Comparison of ENCODE assay signal across 22 cellular contexts in genomic region chr1:66704177-66704880, GRCh38. TPM values are rescaled to one million over a fixed set of nuclear protein-coding genes. Genes with fewer than 3 reads are reported as not detected.
DNase-seq lines count a peak whose midpoint lies in the region; ATAC-seq and TF ChIP-seq lines count a peak whose summit lies in the region.
"Had no signal": no experiment of that assay in that cellular context is flagged by ENCODE, and none has a peak within 500 bp of the region (broad histone marks: within the 10 kb centered on the region; RNA-seq: fewer than 3 reads in every experiment).

No MANE protein-coding gene starts in this region.

- no peak for ATAC-seq in GM19023 (IDR thresholded peaks at IDR 0.05; ENCODE audit: unreplicated experiment)
- ATAC-seq: CD8-positive, alpha-beta T cell had no signal

- intact Hi-C loops in tibial artery (cut with DNase I; ENCODE audit: low total_unique reads): no loop called here
- intact Hi-C loops in activated CD4-positive, alpha-beta memory T cell treated with anti-CD3 and anti-CD28 coated beads for 36 hours (cut with micrococcal nuclease): no loop called here

- H3K9me3 Mint-ChIP-seq in activated CD4-positive, alpha-beta memory T cell treated with anti-CD3 and anti-CD28 coated beads for 36 hours: no peaks in the 10 kb centered on the region
- H3K9me3 Mint-ChIP-seq: CD8-positive, alpha-beta T cell; IgD-negative memory B cell had no signal

- no peak overlapping the region for H3K27ac ChIP-seq in neural cell (ENCODE audit: low read length)
- H3K27ac ChIP-seq in tibial artery: peak overlapping the region; percentile 9 to 64
- H3K27ac ChIP-seq: BLaER1 treated with 17β-estradiol and CSF1 and Interleukin-3, amounts not matched to agents 10 nM and 100 nM; GM23248 had no signal

- H3K27ac Mint-ChIP-seq in activated CD4-positive, alpha-beta memory T cell treated with anti-CD3 and anti-CD28 coated beads for 36 hours: no peak overlapping the region
- H3K27ac Mint-ChIP-seq: CD8-positive, alpha-beta T cell; IgD-negative memory B cell had no signal

- peaks cover 5% of the 10 kb centered on the region for H3F3A ChIP-seq in neural cell (ENCODE audit: insufficient read depth, low read length, poor library complexity, severe bottlenecking)

- POLR2A ChIA-PET in activated CD4-positive, alpha-beta memory T cell treated with anti-CD3 and anti-CD28 coated beads for 36 hours (lab: Charles Lee): no interaction called here

- peak; percentile 86 for DNase-seq in NCI-H2227 treated with DMSO at 0.1 percent for 48 hours (lab: John Stamatoyannopoulos, UW)
- peak; percentile 72 for DNase-seq in fibroblast of gingiva (ENCODE audit: low read depth)
- DNase-seq in tibial artery: no peak
- DNase-seq in activated CD4-positive, alpha-beta memory T cell treated with anti-CD3 and anti-CD28 coated beads for 36 hours: no peak
- DNase-seq in kidney glomerular epithelial cell (lab: John Stamatoyannopoulos, UW): no peak
- DNase-seq: Calu3; CD8-positive, alpha-beta T cell; GM23248; Karpas-422; MG63; NCI-H1048; NCI-H1436; NCI-H446 treated with DMSO at 0.1 percent for 48 hours; NCI-H748 treated with DMSO at 0.1 percent for 48 hours; SHP77 had no signal

- H3K36me3 Mint-ChIP-seq in activated CD4-positive, alpha-beta memory T cell treated with anti-CD3 and anti-CD28 coated beads for 36 hours: no peaks in the 10 kb centered on the region
- H3K36me3 Mint-ChIP-seq: CD8-positive, alpha-beta T cell; IgD-negative memory B cell had no signal

- no peaks in the 10 kb centered on the region for H3K27me3 ChIP-seq in neural cell (ENCODE audit: insufficient read depth, low read depth, low read length)
- H3K27me3 ChIP-seq in tibial artery: no peaks in the 10 kb centered on the region
- H3K27me3 ChIP-seq: BLaER1 treated with 17β-estradiol and CSF1 and Interleukin-3, amounts not matched to agents 10 nM and 100 nM; MG63 had no signal

- H3K9ac ChIP-seq in neural cell (ENCODE audit: low read length): no peak overlapping the region
- H3K9ac ChIP-seq: BLaER1 treated with 17β-estradiol and CSF1 and Interleukin-3, amounts not matched to agents 10 nM and 100 nM; GM23248 had no signal

- CTCF ChIA-PET in activated CD4-positive, alpha-beta memory T cell treated with anti-CD3 and anti-CD28 coated beads for 36 hours (lab: Charles Lee): no interaction called here

- H3K9me3 ChIP-seq in neural cell (ENCODE audit: low read length) (no peaks in the 10 kb centered on the region), tibial artery (no peaks in the 10 kb centered on the region)
- H3K9me3 ChIP-seq: BLaER1 treated with 17β-estradiol and CSF1 and Interleukin-3, amounts not matched to agents 10 nM and 100 nM; HAP-1; MG63 had no signal

- no peaks in the 10 kb centered on the region for H3K36me3 ChIP-seq in neural cell (ENCODE audit: insufficient read depth, low read length)
- H3K36me3 ChIP-seq in tibial artery: no peaks in the 10 kb centered on the region
- H3K36me3 ChIP-seq: BLaER1 treated with 17β-estradiol and CSF1 and Interleukin-3, amounts not matched to agents 10 nM and 100 nM; HAP-1; MG63 had no signal

- no peaks in the 10 kb centered on the region for H3K79me2 ChIP-seq in neural cell (replicated peaks; ENCODE audit: insufficient read depth, low read length)

- no peak for TF ChIP-seq CTCF in neural cell (IDR thresholded peaks at IDR 0.05; ENCODE audit: poor library complexity, severe bottlenecking)
- TF ChIP-seq CTCF in tibial artery (IDR thresholded peaks at IDR 0.05): no peak

- no peaks in the 10 kb centered on the region for H4K20me1 ChIP-seq in neural cell (ENCODE audit: insufficient read depth)
- H4K20me1 ChIP-seq: BLaER1 treated with 17β-estradiol and CSF1 and Interleukin-3, amounts not matched to agents 10 nM and 100 nM had no signal

- H3K4me1 ChIP-seq in tibial artery: peaks cover 0 to 17% (median 7%) of the 10 kb centered on the region in 4 donors
- H3K4me1 ChIP-seq: HAP-1 had no signal

- H3K9me2 ChIP-seq in neural cell (ENCODE audit: insufficient read depth, low read length): no peaks in the 10 kb centered on the region

- no peak for TF ChIP-seq RAD21 in neural cell (conservative IDR thresholded peaks at IDR 0.05)

- H3K4me3 ChIP-seq in neural cell (ENCODE audit: low read length) (peak overlapping the region; percentile 9), tibial artery (no peak overlapping the region)
- H3K4me3 ChIP-seq: BLaER1 treated with 17β-estradiol and CSF1 and Interleukin-3, amounts not matched to agents 10 nM and 100 nM; GM23248; HAP-1; MG63 had no signal

- no peak overlapping the region for H3K4me3 Mint-ChIP-seq in activated CD4-positive, alpha-beta memory T cell treated with anti-CD3 and anti-CD28 coated beads for 36 hours
- H3K4me3 Mint-ChIP-seq: CD8-positive, alpha-beta T cell had no signal

- TF ChIP-seq EP300 in neural cell (conservative IDR thresholded peaks at IDR 0.05; ENCODE audit: poor library complexity, severe bottlenecking): peak; percentile 85

- H3K4me1 Mint-ChIP-seq in activated CD4-positive, alpha-beta memory T cell treated with anti-CD3 and anti-CD28 coated beads for 36 hours (ENCODE audit: low read depth): no peaks in the 10 kb centered on the region
- H3K4me1 Mint-ChIP-seq: IgD-negative memory B cell had no signal

- H2AFZ ChIP-seq in neural cell (ENCODE audit: low read depth, low read length): no peak overlapping the region
- H2AFZ ChIP-seq: GM23248 had no signal

- peak overlapping the region; percentile 37 for H3K4me2 ChIP-seq in neural cell (ENCODE audit: low read length)
- H3K4me2 ChIP-seq: BLaER1 treated with 17β-estradiol and CSF1 and Interleukin-3, amounts not matched to agents 10 nM and 100 nM had no signal

- peaks cover 8% of the 10 kb centered on the region for H3K27me3 Mint-ChIP-seq in activated CD4-positive, alpha-beta memory T cell treated with anti-CD3 and anti-CD28 coated beads for 36 hours

TF ChIP-seq in neural cell, 6 proteins besides CTCF, POLR2A, EP300 and RAD21:
- TF ChIP-seq POLR2AphosphoS5 (IDR thresholded peaks at IDR 0.05) (peak; percentile 78), REST (IDR thresholded peaks at IDR 0.05; ENCODE audit: borderline replicate concordance) (peak; percentile 55), MXI1 (conservative IDR thresholded peaks at IDR 0.05; ENCODE audit: poor library complexity, severe bottlenecking) (no peak)

RNA-seq across cellular contexts. Expression of gene DYNLT5, which starts 47.9 kb away (rescaled TPM):
- polyA plus RNA-seq in neural cell: not detected in 2 replicates
- not detected in 2 replicates for polyA minus RNA-seq in neural cell
- not detected for total RNA-seq in activated CD4-positive, alpha-beta memory T cell treated with anti-CD3 and anti-CD28 coated beads for 36 hours
- total RNA-seq: A673; Calu3; CD8-positive, alpha-beta T cell; RPMI7951 had no signal
- polyA plus RNA-seq: IgD-negative memory B cell had no signal

Comparison
In these comparisons a context has a peak if more than half of its experiments do, and no peak if none do; other contexts are left out.
1. DNase-seq: peak in NCI-H2227 treated with DMSO at 0.1 percent for 48 hours (single experiment) and fibroblast of gingiva (single experiment); none in tibial artery (0 of 2), activated CD4-positive, alpha-beta memory T cell treated with anti-CD3 and anti-CD28 coated beads for 36 hours (single experiment) and kidney glomerular epithelial cell (single experiment).